In the genomic region with DNA sequence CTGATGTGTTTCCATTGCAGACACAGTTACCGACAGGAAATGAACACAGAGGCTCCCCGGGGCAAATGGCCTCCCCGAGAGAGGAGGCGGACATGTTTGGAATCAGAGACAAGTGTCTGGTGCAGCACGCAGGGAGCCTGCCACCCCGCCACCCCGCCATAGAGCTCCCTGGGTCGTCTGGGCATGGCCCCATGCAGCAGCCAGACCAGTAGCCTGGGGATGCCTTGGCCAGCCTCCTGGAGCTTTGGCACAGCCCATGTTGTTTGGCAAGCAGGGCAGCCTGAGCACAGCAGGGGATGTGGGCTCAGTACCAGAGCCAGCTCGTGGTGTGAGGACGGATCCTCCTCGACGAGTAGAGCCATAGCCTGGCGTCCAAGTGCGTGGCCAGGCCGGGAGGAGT, we compare ENCODE assay signal across 23 cellular contexts.
A peak's percentile ranks its signal among the peaks of the same experiment; 100 is the strongest.
DNase-seq lines count a peak whose midpoint lies in the region; ATAC-seq and TF ChIP-seq lines count a peak whose summit lies in the region.
"Had no signal": no experiment of that assay in that cellular context is flagged by ENCODE, and none has a peak within 500 bp of the region (broad histone marks: within the 10 kb centered on the region; RNA-seq: fewer than 3 reads in every experiment).

No MANE protein-coding gene starts in this region.

- TF ChIP-seq CTCF in RWPE2 (IDR thresholded peaks at IDR 0.05; ENCODE audit: poor library complexity, severe bottlenecking) (no peak), left ventricle myocardium inferior (IDR thresholded peaks at IDR 0.05; ENCODE audit: borderline replicate concordance) (no peak), psoas muscle (IDR thresholded peaks at IDR 0.05) (no peak)

- whole genome bisulfite sequencing in psoas muscle, 3 donors = 48 to 69% (median 67%) methylated on average over 15 of the region's 15 CpGs

- H3K36me3 ChIP-seq in RWPE2 (ENCODE audit: low read depth) (peaks cover 11% of the 10 kb centered on the region), left ventricle myocardium inferior (peaks cover 51% of the 10 kb centered on the region), psoas muscle (ENCODE audit: insufficient read depth in 1 of 2, low read depth in 1 of 2) (peaks cover 0 to 18% of the 10 kb centered on the region in 2 donors)
- H3K36me3 ChIP-seq: BE2C had no signal

- H3K9me3 ChIP-seq in RWPE2 (ENCODE audit: severe bottlenecking) = peaks cover 3% of the 10 kb centered on the region
- H3K9me3 ChIP-seq in left ventricle myocardium inferior (replicated peaks) = peaks cover 18% of the 10 kb centered on the region
- no peaks in the 10 kb centered on the region for H3K9me3 ChIP-seq in psoas muscle
- H3K9me3 ChIP-seq: BE2C had no signal

- intact Hi-C loops in left ventricle myocardium inferior (cut with micrococcal nuclease) (no loop called here), psoas muscle (cut with DNase I) (no loop called here)

- H3K4me3 ChIP-seq in RWPE2 (ENCODE audit: severe bottlenecking) (no peak overlapping the region), left ventricle myocardium inferior (no peak overlapping the region), psoas muscle (no peak overlapping the region)
- H3K4me3 ChIP-seq: left lung, smooth muscle cell had no signal

- no peak overlapping the region for H3K27ac ChIP-seq in RWPE2 (ENCODE audit: poor library complexity, severe bottlenecking)
- no peak overlapping the region for H3K27ac ChIP-seq in left ventricle myocardium inferior (replicated peaks)
- no peak overlapping the region for H3K27ac ChIP-seq in psoas muscle
- H3K27ac ChIP-seq: epithelial cell of prostate, left lung, parathyroid adenoma had no signal

- H3K4me1 ChIP-seq in RWPE2 (ENCODE audit: insufficient read depth, poor library complexity, severe bottlenecking) (peaks cover 6% of the 10 kb centered on the region), left ventricle myocardium inferior (peaks cover 5% of the 10 kb centered on the region), psoas muscle (no peaks in the 10 kb centered on the region)
- H3K4me1 ChIP-seq: BE2C, left lung, parathyroid adenoma had no signal

- in situ Hi-C loops in G401 (cut with HindIII; ENCODE audit: low sequenced_read_pairs) = no loop called here

- no peaks in the 10 kb centered on the region for H3K27me3 ChIP-seq in RWPE2 (ENCODE audit: insufficient read depth, poor library complexity, severe bottlenecking)
- H3K27me3 ChIP-seq in left ventricle myocardium inferior (ENCODE audit: low read depth) = no peaks in the 10 kb centered on the region
- H3K27me3 ChIP-seq in psoas muscle (ENCODE audit: insufficient read depth in 3 of 3, low read length in 2 of 3) = no peaks in the 10 kb centered on the region
- H3K27me3 ChIP-seq: BE2C, left lung had no signal

- ATAC-seq in RWPE2 (ENCODE audit: low read depth) (no peak), psoas muscle (peak in 3 of 4 donors; percentile 73 to 83 (median 76)), GM21526 (IDR thresholded peaks at IDR 0.05; ENCODE audit: low FRiP score, unreplicated experiment) (no peak), GM21447 (IDR thresholded peaks at IDR 0.05; ENCODE audit: unreplicated experiment) (no peak)
- ATAC-seq: left lung; naive thymus-derived CD4-positive, alpha-beta T cell had no signal

- DNase-seq in G401 (ENCODE audit: low spot score) (peak; percentile 90), RWPE2 (ENCODE audit: low spot score) (peak; percentile 32), left ventricle myocardium inferior (peak; percentile 12), psoas muscle (peak in 1 of 2 donors; percentile 65), AG08396 (ENCODE audit: low spot score) (no peak)
- DNase-seq in stimulated activated naive CD4-positive, alpha-beta T cell treated with Interleukin-2 at 50 U/mL for 16 hours (lab: John Stamatoyannopoulos, UW) = no peak
- DNase-seq: activated CD4-positive, alpha-beta T cell treated with anti-CD3 and anti-CD28 coated beads, Interleukin-2, amount 50 U/mL, for 48 hours; activated naive CD4-positive, alpha-beta T cell treated with anti-CD3 and anti-CD28 coated beads, Interleukin-2, amount 10 ng/mL, durations not matched to agents 7 days and 5 days; activated T-cell treated with anti-CD3 and anti-CD28 coated beads for 4 hours; BE2C; foreskin melanocyte; naive thymus-derived CD4-positive, alpha-beta T cell; NCI-H1417; NCI-H2227 treated with DMSO at 0.1 percent for 48 hours; NK-92 treated with Interleukin-12 subunit alpha and Interleukin-12 subunit beta, amount 100 ng/mL, for 24 hours; stimulated activated CD8-positive, alpha-beta memory T cell treated with anti-CD3 and anti-CD28 coated beads, Interleukin-4, amount 100 ng/mL, for 48 hours; SW 1271 had no signal

Comparison
In these comparisons a context has a peak if more than half of its experiments do, and no peak if none do; other contexts are left out.
1. DNase-seq: peak in G401 (single experiment), RWPE2 (single experiment) and left ventricle myocardium inferior (single experiment); none in AG08396 (single experiment) and stimulated activated naive CD4-positive, alpha-beta T cell treated with Interleukin-2 at 50 U/mL for 16 hours (single experiment).
2. ATAC-seq: peak in psoas muscle (3 of 4); none in RWPE2 (single experiment), GM21526 (single experiment) and GM21447 (single experiment).